In the genomic region with DNA sequence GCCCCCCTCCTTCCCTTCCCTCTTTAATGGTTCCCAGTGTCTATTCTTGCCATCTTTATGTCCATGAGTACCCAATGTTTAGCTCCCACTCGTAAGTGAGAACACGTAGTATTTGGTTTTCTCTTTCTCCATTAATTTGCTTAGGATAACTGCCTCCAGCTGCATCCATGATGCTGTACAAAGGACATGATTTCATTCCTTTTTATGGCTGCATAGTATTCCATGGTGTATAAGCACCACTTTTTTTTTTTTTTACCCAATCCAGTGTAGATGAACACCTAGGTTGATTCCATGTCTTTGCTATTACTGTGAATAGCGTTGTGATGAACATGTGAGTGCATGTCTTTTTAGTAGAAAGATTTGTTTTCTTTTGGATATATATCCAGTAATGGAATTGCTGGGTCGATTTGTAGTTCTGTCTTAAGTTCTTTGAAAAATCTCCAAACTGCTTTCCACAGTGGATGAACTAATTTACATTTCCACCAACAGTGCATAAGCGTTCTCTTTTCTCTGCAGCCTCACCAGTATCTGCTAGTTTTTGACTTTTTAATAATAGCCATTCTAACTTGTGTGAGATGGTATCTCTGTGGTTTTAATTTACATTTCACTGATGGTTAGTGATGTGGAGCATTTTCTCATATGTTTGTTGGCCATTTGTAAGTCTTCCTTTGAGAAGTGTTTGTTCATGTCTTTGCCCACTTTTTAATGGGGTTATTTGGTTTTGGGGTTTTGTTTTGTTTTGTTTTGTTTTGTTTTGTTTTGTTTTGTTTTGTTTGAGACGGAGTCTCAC, we compare ENCODE assay signal across 11 cellular contexts.
"Had no signal": no experiment of that assay in that cellular context is flagged by ENCODE, and none has a peak within 500 bp of the region (broad histone marks: within the 10 kb centered on the region; RNA-seq: fewer than 3 reads in every experiment).

No MANE protein-coding gene starts in this region.

- H2AFZ ChIP-seq: GM23248 had no signal

- H3K27ac Mint-ChIP-seq: H9, HFFc6 had no signal

- DNase-seq: GM23248, GOT3, H9, HCEC 1CT, HFFc6, Kasumi-1, KG1 had no signal

- H3K9ac ChIP-seq: GM23248 had no signal

- H3K4me3 ChIP-seq: GM23248 had no signal

- H3K9me3 Mint-ChIP-seq: HFFc6 had no signal

- ATAC-seq: HepG2 had no signal

- H3K27ac ChIP-seq: GM23248, HL-60 had no signal

- H3K4me3 Mint-ChIP-seq: H9, HFFc6, IgD-negative memory B cell had no signal

- FAIRE-seq: H54, HepG2 had no signal
